8 cellular contexts compared by ENCODE assay signal in genomic region chr18:809985-810642, GRCh38. TPM values are rescaled to one million over a fixed set of nuclear protein-coding genes. Genes with fewer than 3 reads are reported as not detected.
DNase-seq lines count a peak whose midpoint lies in the region; ATAC-seq and TF ChIP-seq lines count a peak whose summit lies in the region.

No MANE protein-coding gene starts in this region.

- H2AFZ ChIP-seq in Loucy (ENCODE audit: low read length), result no peak overlapping the region

- DNase-seq in AG04450 (ENCODE audit: low read depth, low spot score), result no peak
- peak; percentile 36 for DNase-seq in fibroblast of peridontal ligament (ENCODE audit: extremely low read depth)
- no peak for DNase-seq in posterior vena cava (ENCODE audit: low spot score)
- DNase-seq in dermis blood vessel endothelial cell, result no peak
- no peak for DNase-seq in COLO668 (lab: John Stamatoyannopoulos, UW; ENCODE audit: unreplicated experiment)
- DNase-seq in activated effector memory CD4-positive, alpha-beta T cell treated with Interleukin-2 at 50 U/mL for 16 hours, result no peak

- POLR2A ChIA-PET in AG04450 (lab: Yijun Ruan, JAX), result no interaction called here

- peak; percentile 20 for ATAC-seq in GM19468 (IDR thresholded peaks at IDR 0.05; ENCODE audit: extremely low read depth, unreplicated experiment)

- CTCF ChIA-PET in AG04450 (lab: Charles Lee), result interaction anchor here (0.6 to 1.0 kb wide), 4 partner anchors 21 to 80 kb away, joined by 3 to 4 read pairs (median 4); no protein-coding TSS in a partner anchor

- H3K27ac ChIP-seq in AG04450 (ENCODE audit: low read depth, low read length), result no peak overlapping the region

- H3K36me3 ChIP-seq in Loucy (ENCODE audit: insufficient read depth, low read length), result no peaks in the 10 kb centered on the region

- TF ChIP-seq CTCF in AG04450 (IDR thresholded peaks at IDR 0.05; ENCODE audit: low read depth, low read length) (no peak), Loucy (conservative IDR thresholded peaks at IDR 0.05; ENCODE audit: low read length) (no peak)

- peaks cover 53% of the 10 kb centered on the region for H3K79me2 ChIP-seq in Loucy (ENCODE audit: insufficient read depth, low read length)

- peak overlapping the region; percentile 86 for H3K9ac ChIP-seq in Loucy (ENCODE audit: low read depth, low read length, poor library complexity, severe bottlenecking)

- intact Hi-C loops in posterior vena cava (cut with DNase I), result no loop called here

- H3K27me3 ChIP-seq in AG04450 (ENCODE audit: control insufficient read depth, insufficient read depth, low read length), result no peaks in the 10 kb centered on the region
- H3K27me3 ChIP-seq in Loucy (ENCODE audit: insufficient read depth, low read length, poor library complexity, severe bottlenecking), result no peaks in the 10 kb centered on the region

- no peaks in the 10 kb centered on the region for H3K9me2 ChIP-seq in Loucy (replicated peaks; ENCODE audit: low read depth, low read length)

- peaks cover 8% of the 10 kb centered on the region for H3F3A ChIP-seq in Loucy (ENCODE audit: low read depth)

- peak overlapping the region; percentile 90; the same call in 1 of the 2 replicates for H3K4me3 ChIP-seq in AG04450 (ENCODE audit: low read depth, low read length)
- peak overlapping the region; percentile 96 for H3K4me3 ChIP-seq in Loucy (ENCODE audit: low read length, poor library complexity, severe bottlenecking)

- H4K20me1 ChIP-seq in Loucy (ENCODE audit: insufficient read depth, low read length, poor library complexity, severe bottlenecking), result peaks cover 43% of the 10 kb centered on the region

- peaks cover 58% of the 10 kb centered on the region for H3K4me1 ChIP-seq in Loucy (ENCODE audit: insufficient read depth, low read length, poor library complexity, severe bottlenecking)

- peak overlapping the region; percentile 87 for H3K4me2 ChIP-seq in Loucy (ENCODE audit: low read depth, low read length, poor library complexity, severe bottlenecking)

- no peaks in the 10 kb centered on the region; the same call in none of the 2 replicates for H3K9me3 ChIP-seq in AG04450 (ENCODE audit: control insufficient read depth, insufficient read depth, low read length)
- no peaks in the 10 kb centered on the region for H3K9me3 ChIP-seq in Loucy (ENCODE audit: insufficient read depth, low read depth, low read length)

RNA-seq across cellular contexts. Expression of gene YES1, which starts 1.9 kb away (rescaled TPM):
- 18.7 and 23.3 TPM in 2 replicates for polyA plus RNA-seq in AG04450 (2011; rRNA removed)
- polyA minus RNA-seq in AG04450 (2011; rRNA and poly(A)+ RNA removed), result 10.5 and 14.6 TPM in 2 replicates
- 10 to 100 TPM; 28.7 to 51.6 TPM for total RNA-seq in posterior vena cava
- 302 and 318 TPM in 2 replicates for total RNA-seq in dermis blood vessel endothelial cell
